In genomic region chr1:34749983-34750382, GRCh38 we compare ENCODE assay signal across 1 cellular context.
TF ChIP-seq lines count a peak whose summit lies in the region.

No MANE protein-coding gene starts in this region.

TF ChIP-seq in GM12878, 131 proteins besides CTCF, POLR2A, EP300 and RAD21:
- TF ChIP-seq PKNOX1 (IDR thresholded peaks at IDR 0.05): peak; percentile 16; the same call in 1 of the 2 replicates
- TF ChIP-seq IRF5 (IDR thresholded peaks at IDR 0.05; ENCODE audit: borderline replicate concordance): no peak
